In the genomic region with DNA sequence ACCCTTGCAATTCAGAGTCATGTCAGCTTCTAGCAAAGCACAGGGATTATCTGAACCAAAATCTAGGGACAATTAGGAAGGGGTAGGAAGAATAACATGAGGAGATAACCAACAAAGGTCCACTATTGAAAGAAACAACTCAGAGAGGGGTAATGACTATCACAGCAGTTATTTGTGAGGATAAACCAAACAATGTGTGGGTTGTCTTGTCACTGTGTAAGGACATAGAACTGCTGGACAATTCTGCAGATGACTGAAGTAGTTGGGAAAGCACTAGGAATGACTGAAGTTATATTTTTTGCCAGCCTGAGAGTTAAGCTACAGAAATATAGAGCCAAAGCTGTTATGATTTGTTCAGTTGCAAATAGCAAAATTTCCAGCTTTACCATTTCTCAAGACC, we compare ENCODE assay signal across 16 cellular contexts.
DNase-seq lines count a peak whose midpoint lies in the region; ATAC-seq and TF ChIP-seq lines count a peak whose summit lies in the region.
"Had no signal": no experiment of that assay in that cellular context is flagged by ENCODE, and none has a peak within 500 bp of the region (broad histone marks: within the 10 kb centered on the region; RNA-seq: fewer than 3 reads in every experiment).

No MANE protein-coding gene starts in this region.

- H2AK5ac ChIP-seq in mesendoderm (ENCODE audit: low read length): no peak overlapping the region

- H3K9ac ChIP-seq in mesendoderm (ENCODE audit: low read length): no peak overlapping the region

- intact Hi-C loops in dorsolateral prefrontal cortex (cut with DNase I): loop anchor here (5.0 to 10.0 kb wide), 3 partner anchors 118 to 122 kb away; no protein-coding TSS in a partner anchor

- H3K4me2 ChIP-seq in mesendoderm (ENCODE audit: low read length): no peak overlapping the region
- H3K4me2 ChIP-seq: A549 had no signal

- TF ChIP-seq CTCF in dorsolateral prefrontal cortex (IDR thresholded peaks at IDR 0.05 in 54 of 56, conservative IDR thresholded peaks at IDR 0.05 in 2 of 56; ENCODE audit: low read depth in 1 of 56, partially characterized antibody in 56 of 56): no peak

- no peaks in the 10 kb centered on the region for H3K79me1 ChIP-seq in mesendoderm (ENCODE audit: low read length)

- H3K56ac ChIP-seq in mesendoderm (ENCODE audit: low read length): no peak overlapping the region

- H3K4me3 ChIP-seq in dorsolateral prefrontal cortex: no peak overlapping the region
- no peak overlapping the region for H3K4me3 ChIP-seq in mesendoderm (ENCODE audit: low read length)
- H3K4me3 ChIP-seq: A549 had no signal

- H3K4ac ChIP-seq in mesendoderm (ENCODE audit: low read depth, low read length): no peak overlapping the region

- H3K18ac ChIP-seq in mesendoderm (ENCODE audit: low read length): no peak overlapping the region

- no peak overlapping the region for H4K5ac ChIP-seq in mesendoderm (ENCODE audit: low read length)

- no peak overlapping the region for H2BK15ac ChIP-seq in mesendoderm (replicated peaks; ENCODE audit: low read depth)

- H3K27ac ChIP-seq in dorsolateral prefrontal cortex: peak overlapping the region; percentile 24 to 96 (median 89)
- no peak overlapping the region for H3K27ac ChIP-seq in mesendoderm (ENCODE audit: low read depth, low read length)
- H3K27ac ChIP-seq: A549 had no signal

- H3K23ac ChIP-seq in mesendoderm (ENCODE audit: low read length): no peak overlapping the region

- H3K36me3 ChIP-seq in mesendoderm (ENCODE audit: control insufficient read depth, insufficient read depth, low read length): no peaks in the 10 kb centered on the region

- ATAC-seq in GM19452 (IDR thresholded peaks at IDR 0.05; ENCODE audit: unreplicated experiment) (no peak), GM21723 (IDR thresholded peaks at IDR 0.05; ENCODE audit: unreplicated experiment) (no peak), HG03521 (IDR thresholded peaks at IDR 0.05; ENCODE audit: unreplicated experiment) (no peak), HG03159 (IDR thresholded peaks at IDR 0.05; ENCODE audit: unreplicated experiment) (no peak)
- ATAC-seq: A549; CD8-positive, alpha-beta T cell had no signal

- H3K4me1 ChIP-seq in mesendoderm (ENCODE audit: control insufficient read depth, low read depth, low read length): no peaks in the 10 kb centered on the region
- H3K4me1 ChIP-seq: A549 had no signal

- no peak overlapping the region for H2BK120ac ChIP-seq in mesendoderm (ENCODE audit: low read depth, low read length)

- no peaks in the 10 kb centered on the region for H3K79me2 ChIP-seq in mesendoderm (ENCODE audit: control insufficient read depth, insufficient read depth, low read length)

- no peak for DNase-seq in dorsolateral prefrontal cortex
- peak; percentile 15 for DNase-seq in mesendoderm
- DNase-seq in putamen (ENCODE audit: low spot score): peak; percentile 65
- DNase-seq: CD8-positive, alpha-beta T cell; COR-L47; DMS153; DMS79 treated with DMSO at 0.1 percent for 48 hours; EL; HCEC 1CT; HFFc6; IMR-90 had no signal

- H3K27me3 ChIP-seq in dorsolateral prefrontal cortex: no peaks in the 10 kb centered on the region
- no peaks in the 10 kb centered on the region for H3K27me3 ChIP-seq in mesendoderm (ENCODE audit: insufficient read depth, low read length, poor library complexity)

- no peak overlapping the region for H4K8ac ChIP-seq in mesendoderm (ENCODE audit: low read depth, low read length)

- no peak overlapping the region for H2BK5ac ChIP-seq in mesendoderm (ENCODE audit: low read length)

Comparison
In these comparisons a context has a peak if more than half of its experiments do, and no peak if none do; other contexts are left out.
1. DNase-seq: peak in mesendoderm (single experiment) and putamen (single experiment); none in dorsolateral prefrontal cortex (0 of 10).